1 cellular context compared by ENCODE assay signal in the genomic region with DNA sequence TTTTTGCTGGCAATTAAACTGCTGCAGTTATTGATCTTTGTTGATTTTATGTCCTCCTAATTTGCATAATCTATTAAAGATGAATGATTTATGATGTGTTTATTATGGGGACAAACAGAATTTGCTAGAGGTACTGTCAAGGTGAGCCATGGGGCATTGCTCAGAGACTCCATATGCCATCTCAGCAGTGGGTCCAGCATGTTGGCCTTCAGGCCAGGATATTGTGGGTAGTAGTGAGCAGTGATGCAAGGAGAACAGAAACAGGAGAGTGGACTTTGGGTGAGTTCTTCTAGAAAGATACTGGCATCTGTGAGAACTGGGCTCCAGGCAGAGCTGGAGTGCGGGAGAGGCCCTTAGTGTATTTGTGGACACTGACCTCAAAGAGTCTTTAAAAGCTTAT.
TF ChIP-seq lines count a peak whose summit lies in the region.

No MANE protein-coding gene starts in this region.

TF ChIP-seq in H1, 55 proteins besides CTCF, POLR2A, EP300 and RAD21 (continued from another document):
- TF ChIP-seq CHD7 (IDR thresholded peaks at IDR 0.05; ENCODE audit: insufficient replicate concordance, low read length) = no peak
